In genomic region chr1:151989131-151989868, GRCh38 we compare ENCODE assay signal across 8 cellular contexts. TPM values are rescaled to one million over a fixed set of nuclear protein-coding genes. Genes with fewer than 3 reads are reported as not detected.
DNase-seq lines count a peak whose midpoint lies in the region; ATAC-seq, FAIRE-seq and TF ChIP-seq lines count a peak whose summit lies in the region.

No MANE protein-coding gene starts in this region.

- H3K9me3 ChIP-seq in BE2C = no peaks in the 10 kb centered on the region

- ATAC-seq in stimulated activated naive CD8-positive, alpha-beta T cell treated with anti-CD3 and anti-CD28 coated beads, Interleukin-15, amount 100 ng/mL, for 72 hours = peak; percentile 24
- no peak for ATAC-seq in GM18498 (IDR thresholded peaks at IDR 0.05; ENCODE audit: unreplicated experiment)

- H3K4me1 ChIP-seq in BE2C = peaks cover 22% of the 10 kb centered on the region

- H3K27ac Mint-ChIP-seq in stimulated activated naive CD8-positive, alpha-beta T cell treated with anti-CD3 and anti-CD28 coated beads, Interleukin-15, amount 100 ng/mL, for 72 hours = no peak overlapping the region

- H3K27me3 ChIP-seq in BE2C = peaks cover 68% of the 10 kb centered on the region

- H3K9me3 Mint-ChIP-seq in stimulated activated naive CD8-positive, alpha-beta T cell treated with anti-CD3 and anti-CD28 coated beads, Interleukin-15, amount 100 ng/mL, for 72 hours = no peaks in the 10 kb centered on the region

- H3K27me3 Mint-ChIP-seq in stimulated activated naive CD8-positive, alpha-beta T cell treated with anti-CD3 and anti-CD28 coated beads, Interleukin-15, amount 100 ng/mL, for 72 hours = no peaks in the 10 kb centered on the region

- H3K4me3 ChIP-seq in NB4 (ENCODE audit: low read depth, low read length) (no peak overlapping the region), BE2C (ENCODE audit: low read depth, low read length) (no peak overlapping the region)

- TF ChIP-seq CTCF in NB4 (IDR thresholded peaks at IDR 0.05; ENCODE audit: low read depth, low read length) = no peak
- TF ChIP-seq CTCF in BE2C (IDR thresholded peaks at IDR 0.05; ENCODE audit: low read depth, low read length) = no peak

- FAIRE-seq in HTR-8/SVneo (lab: Jason Lieb, UNC) = no peak

- TF ChIP-seq POLR2A in NB4 (IDR thresholded peaks at IDR 0.05; ENCODE audit: extremely low read depth, insufficient read length) = no peak

- peaks cover 86% of the 10 kb centered on the region for H3K4me1 Mint-ChIP-seq in stimulated activated naive CD8-positive, alpha-beta T cell treated with anti-CD3 and anti-CD28 coated beads, Interleukin-15, amount 100 ng/mL, for 72 hours

- H3K4me3 Mint-ChIP-seq in stimulated activated naive CD8-positive, alpha-beta T cell treated with anti-CD3 and anti-CD28 coated beads, Interleukin-15, amount 100 ng/mL, for 72 hours = peak overlapping the region; percentile 22 to 33

- in situ Hi-C loops in ACHN (cut with HindIII; ENCODE audit: low pct_ligation_motif_present, low pct_unique_long_range_greater_than_20kb, low sequenced_read_pairs) = no loop called here

- H3K36me3 ChIP-seq in BE2C = no peaks in the 10 kb centered on the region

- DNase-seq in ACHN (peak; percentile 89), NB4 (ENCODE audit: low read depth) (peak; percentile 85), hepatic stellate cell (ENCODE audit: low spot score) (peak; percentile 72), BE2C (no peak), HTR-8/SVneo (ENCODE audit: insufficient read length, low spot score) (no peak)
- DNase-seq in activated gamma-delta T cell treated with anti-CD3 and anti-CD28 coated beads, Interleukin-2, amount 50 U/mL, for 16 hours (ENCODE audit: low read depth) = peak; percentile 19
- DNase-seq in stimulated activated naive CD8-positive, alpha-beta T cell treated with anti-CD3 and anti-CD28 coated beads, Interleukin-15, amount 100 ng/mL, for 72 hours = peak in 1 of 2 donors; percentile 49

RNA-seq across cellular contexts. Expression of gene S100A10, which starts 4.4 kb away (rescaled TPM):
- polyA plus RNA-seq in BE2C (2012; ENCODE audit: insufficient read depth, insufficient read length, low read depth) = not detected

RNA-seq across cellular contexts. Expression of gene S100A11, which starts 47.5 kb away (rescaled TPM):
- 165 TPM for polyA plus RNA-seq in BE2C (2012; ENCODE audit: insufficient read depth, insufficient read length, low read depth)

Comparison
In these comparisons a context has a peak if more than half of its experiments do, and no peak if none do; other contexts are left out.
1. DNase-seq: peak in ACHN (single experiment), NB4 (single experiment), activated gamma-delta T cell treated with anti-CD3 and anti-CD28 coated beads, Interleukin-2, amount 50 U/mL, for 16 hours (single experiment) and hepatic stellate cell (single experiment); none in BE2C (single experiment) and HTR-8/SVneo (single experiment).